21 cellular contexts compared by ENCODE assay signal in the genomic region with DNA sequence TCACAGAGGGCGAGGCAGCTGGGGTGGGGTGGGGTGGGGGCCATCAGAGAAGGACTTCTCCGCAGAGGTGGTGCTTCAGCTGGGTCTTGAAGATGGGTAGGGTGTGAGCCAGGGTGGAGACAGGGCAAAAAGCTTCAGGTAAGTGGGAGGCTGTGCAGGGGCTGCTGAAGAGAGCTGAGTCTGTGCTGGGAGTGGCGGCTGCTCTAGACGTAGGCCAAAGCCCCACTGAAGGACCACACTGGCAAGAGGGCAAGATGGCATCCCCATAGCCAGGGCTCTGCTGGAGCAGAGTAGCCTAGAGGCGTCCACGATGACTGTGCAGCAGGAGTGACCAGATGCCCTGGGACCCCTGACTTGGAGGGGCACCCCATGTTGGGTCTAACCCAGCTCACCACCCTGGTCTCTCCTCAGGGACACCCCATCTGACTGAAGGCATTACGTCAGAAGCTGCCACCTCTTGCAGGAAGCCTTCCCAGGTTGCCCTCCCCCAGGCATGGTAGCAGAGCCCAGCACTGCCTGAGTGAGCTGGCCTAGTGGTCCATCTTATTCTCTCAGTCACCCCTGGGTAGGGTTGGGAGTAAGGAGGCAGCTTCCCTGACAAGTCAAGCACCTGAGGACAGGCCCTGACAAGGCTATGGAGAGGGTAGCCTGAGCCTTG. TPM values are rescaled to one million over a fixed set of nuclear protein-coding genes. Genes with fewer than 3 reads are reported as not detected.
A peak's percentile ranks its signal among the peaks of the same experiment; 100 is the strongest.
DNase-seq lines count a peak whose midpoint lies in the region; ATAC-seq and TF ChIP-seq lines count a peak whose summit lies in the region.
"Had no signal": no experiment of that assay in that cellular context is flagged by ENCODE, and none has a peak within 500 bp of the region (broad histone marks: within the 10 kb centered on the region; RNA-seq: fewer than 3 reads in every experiment).

No MANE protein-coding gene starts in this region.

- H2BK15ac ChIP-seq in H9 (ENCODE audit: low read depth, low read length) = no peak overlapping the region

- H3K79me2 ChIP-seq in H9 (ENCODE audit: insufficient read depth, low read length) = no peaks in the 10 kb centered on the region
- no peaks in the 10 kb centered on the region for H3K79me2 ChIP-seq in osteoblast (ENCODE audit: insufficient read depth, low read length)

- no peak overlapping the region for H2BK120ac ChIP-seq in H9 (ENCODE audit: low read depth, low read length, poor library complexity, severe bottlenecking)

- H2AFZ ChIP-seq in H9 (ENCODE audit: low read length) = no peak overlapping the region
- no peak overlapping the region for H2AFZ ChIP-seq in osteoblast (ENCODE audit: low read length)

- no peak overlapping the region for H3K4me2 ChIP-seq in H9 (ENCODE audit: insufficient read depth, insufficient read length, low read length)
- no peak overlapping the region for H3K4me2 ChIP-seq in osteoblast (ENCODE audit: insufficient read depth, low read length)

- H2AK5ac ChIP-seq in H9 (ENCODE audit: insufficient read length, low read length) = no peak overlapping the region

- H3K4me1 ChIP-seq in H9 (ENCODE audit: insufficient read depth, low read length) = no peaks in the 10 kb centered on the region
- no peaks in the 10 kb centered on the region for H3K4me1 ChIP-seq in osteoblast (ENCODE audit: insufficient read depth, low read length)
- H3K4me1 ChIP-seq in prostate gland (replicated peaks) = no peaks in the 10 kb centered on the region
- H3K4me1 ChIP-seq: SJSA1 had no signal

- TF ChIP-seq CTCF in H9 (conservative IDR thresholded peaks at IDR 0.05) = no peak
- TF ChIP-seq CTCF in osteoblast (IDR thresholded peaks at IDR 0.05; ENCODE audit: extremely low read depth, low read depth, low read length) = no peak
- TF ChIP-seq CTCF in prostate gland (IDR thresholded peaks at IDR 0.05) = no peak

- H3K56ac ChIP-seq in H9 (ENCODE audit: insufficient read length, low read depth, low read length) = no peak overlapping the region

- H4K5ac ChIP-seq in H9 (ENCODE audit: insufficient read length, low read depth, low read length) = no peak overlapping the region

- no peak overlapping the region for H3K27ac ChIP-seq in H9 (ENCODE audit: insufficient read length, low read depth, low read length)
- H3K27ac ChIP-seq in osteoblast (ENCODE audit: low read depth, low read length) = no peak overlapping the region
- H3K27ac ChIP-seq in prostate gland = no peak overlapping the region
- H3K27ac ChIP-seq: SJSA1 had no signal

- H3T11ph ChIP-seq in H9 (ENCODE audit: low read length) = no peak overlapping the region

- ATAC-seq in activated CD4-positive, alpha-beta T cell treated with anti-CD3 and anti-CD28 coated beads for 36 hours = no peak
- ATAC-seq: GM12878 had no signal

- H3K4me1 Mint-ChIP-seq in activated CD4-positive, alpha-beta T cell treated with anti-CD3 and anti-CD28 coated beads for 36 hours = peaks cover 43% of the 10 kb centered on the region
- H3K4me1 Mint-ChIP-seq in H9 = peaks cover 4 to 12% of the 10 kb centered on the region in 2 experiments
- H3K4me1 Mint-ChIP-seq in dendritic cell treated with granulocyte-macrophage colony-stimulating factor and Interleukin-4, amounts not matched to agents 40 ng/mL and 50 ng/mL, for 4 days (ENCODE audit: low read depth) = peaks cover 50% of the 10 kb centered on the region
- H3K4me1 Mint-ChIP-seq: nephron progenitor cell had no signal

- no peaks in the 10 kb centered on the region for H3K79me1 ChIP-seq in H9 (ENCODE audit: insufficient read depth, low read depth, low read length, poor library complexity, severe bottlenecking)

- H3K23me2 ChIP-seq in H9 (ENCODE audit: insufficient read length, low read depth, low read length, poor library complexity, severe bottlenecking) = no peaks in the 10 kb centered on the region

- no CpG with 5 or more reads among the region's 7 CpGs for WGBS in H9 (ENCODE audit: extremely low coverage, insufficient read length, low lambda C conversion rate)
- 100% methylated on average over 7 of the region's 7 CpGs for WGBS in prostate gland

- H2BK20ac ChIP-seq in H9 (ENCODE audit: low read depth, low read length, poor library complexity, severe bottlenecking) = no peak overlapping the region

- peak overlapping the region; percentile 67 for H3K27ac Mint-ChIP-seq in activated CD4-positive, alpha-beta T cell treated with anti-CD3 and anti-CD28 coated beads for 36 hours
- H3K27ac Mint-ChIP-seq in H9 = peak overlapping the region in 2 of 3 experiments; percentile 44 to 84; a peak in 2 of 7 replicates
- peak overlapping the region; percentile 60 for H3K27ac Mint-ChIP-seq in dendritic cell treated with granulocyte-macrophage colony-stimulating factor and Interleukin-4, amounts not matched to agents 40 ng/mL and 50 ng/mL, for 4 days
- H3K27ac Mint-ChIP-seq: nephron progenitor cell had no signal

- H4K20me1 ChIP-seq in H9 (ENCODE audit: control insufficient read depth, insufficient read depth, insufficient read length) (no peaks in the 10 kb centered on the region), osteoblast (ENCODE audit: insufficient read depth, low read length) (no peaks in the 10 kb centered on the region)

- POLR2A ChIA-PET in activated CD4-positive, alpha-beta T cell treated with anti-CD3 and anti-CD28 coated beads for 36 hours (lab: Charles Lee) = no interaction called here

- DNase-seq in activated CD4-positive, alpha-beta T cell treated with anti-CD3 and anti-CD28 coated beads for 36 hours = no peak
- no peak for DNase-seq in activated CD4-positive, alpha-beta T cell treated with anti-CD3 and anti-CD28 coated beads, Interleukin-2, amount 50 U/mL, for 4 hours
- peak; percentile 12 for DNase-seq in H9
- peak; percentile 65 for DNase-seq in osteoblast (ENCODE audit: insufficient read length, low spot score, missing footprints)
- DNase-seq in NCI-H1417 (lab: John Stamatoyannopoulos, UW) = no peak
- no peak for DNase-seq in foreskin melanocyte
- no peak for DNase-seq in prostate gland (ENCODE audit: low spot score)
- DNase-seq: 8988T; activated CD4-positive, alpha-beta T cell treated with anti-CD3 and anti-CD28 coated beads, Interleukin-2, amount 50 U/mL, for 1 hour; effector CD8-positive, alpha-beta T cell; foreskin fibroblast; GOT3; NCI-H146; NCI-H446; nephron progenitor cell; trophoblast cell had no signal

- CTCF ChIA-PET in activated CD4-positive, alpha-beta T cell treated with anti-CD3 and anti-CD28 coated beads for 36 hours (lab: Charles Lee) = interaction anchor here (0.6 to 2.6 kb wide), 6 partner anchors 28 to 130 kb away, joined by 3 to 10 read pairs (median 4); no protein-coding TSS in a partner anchor

- no peak for TF ChIP-seq POLR2A in prostate gland (IDR thresholded peaks at IDR 0.05)

- H3K14ac ChIP-seq in H9 (ENCODE audit: insufficient read depth, low read length) = no peak overlapping the region

- no peaks in the 10 kb centered on the region for H3K9me3 Mint-ChIP-seq in activated CD4-positive, alpha-beta T cell treated with anti-CD3 and anti-CD28 coated beads for 36 hours (ENCODE audit: low read depth)
- no peaks in the 10 kb centered on the region for H3K9me3 Mint-ChIP-seq in H9
- no peaks in the 10 kb centered on the region for H3K9me3 Mint-ChIP-seq in dendritic cell treated with granulocyte-macrophage colony-stimulating factor and Interleukin-4, amounts not matched to agents 40 ng/mL and 50 ng/mL, for 4 days
- H3K9me3 Mint-ChIP-seq: nephron progenitor cell had no signal

- no peak overlapping the region for H3K4ac ChIP-seq in H9 (ENCODE audit: low read depth, low read length)

- no peaks in the 10 kb centered on the region for H3K27me3 ChIP-seq in H9 (ENCODE audit: insufficient read depth, low read length)
- no peaks in the 10 kb centered on the region for H3K27me3 ChIP-seq in osteoblast (ENCODE audit: insufficient read depth, low read length)
- H3K27me3 ChIP-seq in prostate gland (replicated peaks; ENCODE audit: insufficient read depth) = no peaks in the 10 kb centered on the region
- H3K27me3 ChIP-seq: SJSA1 had no signal

- H3K23ac ChIP-seq in H9 (ENCODE audit: insufficient read length, low read depth, low read length) = no peak overlapping the region

- H3K18ac ChIP-seq in H9 (ENCODE audit: insufficient read length, low read depth, low read length) = no peak overlapping the region

- no peak overlapping the region for H2BK12ac ChIP-seq in H9 (ENCODE audit: insufficient read length, low read depth, low read length)

- intact Hi-C loops in activated CD4-positive, alpha-beta T cell treated with anti-CD3 and anti-CD28 coated beads for 36 hours (cut with DNase I, micrococcal nuclease) = loop anchor here in 1 of 2 experiments (10.0 kb wide), 1 partner anchor 251 kb away; the partner anchor contains the start of gene GDPD5
- intact Hi-C loops in dendritic cell treated with granulocyte-macrophage colony-stimulating factor and Interleukin-4, amounts not matched to agents 40 ng/mL and 50 ng/mL, for 4 days (cut with micrococcal nuclease) = no loop called here
- intact Hi-C loops in prostate gland (cut with DNase I) = no loop called here

- H4K91ac ChIP-seq in H9 (ENCODE audit: insufficient read length, low read depth, low read length) = no peak overlapping the region

- H3K4me3 Mint-ChIP-seq in activated CD4-positive, alpha-beta T cell treated with anti-CD3 and anti-CD28 coated beads for 36 hours = no peak overlapping the region
- H3K4me3 Mint-ChIP-seq in H9 = no peak overlapping the region
- no peak overlapping the region for H3K4me3 Mint-ChIP-seq in dendritic cell treated with granulocyte-macrophage colony-stimulating factor and Interleukin-4, amounts not matched to agents 40 ng/mL and 50 ng/mL, for 4 days
- H3K4me3 Mint-ChIP-seq: nephron progenitor cell had no signal

- H3K9me3 ChIP-seq in H9 (ENCODE audit: control insufficient read depth, low read depth, low read length) (no peaks in the 10 kb centered on the region), osteoblast (ENCODE audit: low read depth, low read length) (no peaks in the 10 kb centered on the region), prostate gland (no peaks in the 10 kb centered on the region)
- H3K9me3 ChIP-seq: SJSA1 had no signal

- no peaks in the 10 kb centered on the region for H3K36me3 ChIP-seq in osteoblast (ENCODE audit: insufficient read depth, low read length)
- H3K36me3 ChIP-seq in prostate gland = peaks cover 4 to 11% of the 10 kb centered on the region in 2 donors
- H3K36me3 ChIP-seq: SJSA1 had no signal

- H2BK5ac ChIP-seq in H9 (ENCODE audit: insufficient read length, low read length) = no peak overlapping the region

- no peaks in the 10 kb centered on the region for H3K27me3 Mint-ChIP-seq in activated CD4-positive, alpha-beta T cell treated with anti-CD3 and anti-CD28 coated beads for 36 hours
- H3K27me3 Mint-ChIP-seq in H9 (ENCODE audit: low read depth) = no peaks in the 10 kb centered on the region; the same call in none of the 2 replicates
- no peaks in the 10 kb centered on the region for H3K27me3 Mint-ChIP-seq in dendritic cell treated with granulocyte-macrophage colony-stimulating factor and Interleukin-4, amounts not matched to agents 40 ng/mL and 50 ng/mL, for 4 days

- H3K36me3 Mint-ChIP-seq in activated CD4-positive, alpha-beta T cell treated with anti-CD3 and anti-CD28 coated beads for 36 hours (ENCODE audit: low read depth) = peaks cover 9% of the 10 kb centered on the region
- H3K36me3 Mint-ChIP-seq in H9 (ENCODE audit: insufficient read depth in 1 of 3, low read depth in 3 of 3) = peaks cover 0 to 17% (median 2%) of the 10 kb centered on the region in 3 experiments; a peak in 2 of 7 replicates
- H3K36me3 Mint-ChIP-seq in dendritic cell treated with granulocyte-macrophage colony-stimulating factor and Interleukin-4, amounts not matched to agents 40 ng/mL and 50 ng/mL, for 4 days (ENCODE audit: low read depth) = peaks cover 100% of the 10 kb centered on the region

- H3K4me3 ChIP-seq in osteoblast (ENCODE audit: insufficient read depth, low read length) (no peak overlapping the region), prostate gland (no peak overlapping the region)
- H3K4me3 ChIP-seq: GM12878, SJSA1 had no signal

- no peak overlapping the region for H4K8ac ChIP-seq in H9 (replicated peaks; ENCODE audit: insufficient read length, low read depth, low read length)

- H3K9ac ChIP-seq in H9 (ENCODE audit: extremely low read depth, insufficient read length, low read length) = no peak overlapping the region

RNA-seq across cellular contexts. Expression of gene TPBGL, which starts 32.9 kb away (rescaled TPM):
- total RNA-seq in activated CD4-positive, alpha-beta T cell treated with anti-CD3 and anti-CD28 coated beads for 36 hours = under 1 TPM; 0.18 to 0.21 TPM
- total RNA-seq in H9 (2021) (0.61 and 0.64 TPM in 2 replicates), osteoblast (not detected in 2 replicates), prostate gland (1 to 10 TPM in 1 of 2 donors, under 1 TPM in 1; 0.68 to 8.3 TPM)
- total RNA-seq: GM12878, HT-29, lung microvascular endothelial cell, SJSA1 had no signal

Comparison
In these comparisons a context has a peak if more than half of its experiments do, and no peak if none do; other contexts are left out.
1. DNase-seq: peak in H9 (single experiment) and osteoblast (single experiment); none in activated CD4-positive, alpha-beta T cell treated with anti-CD3 and anti-CD28 coated beads for 36 hours (single experiment), activated CD4-positive, alpha-beta T cell treated with anti-CD3 and anti-CD28 coated beads, Interleukin-2, amount 50 U/mL, for 4 hours (0 of 2), NCI-H1417 (0 of 3), foreskin melanocyte (single experiment) and prostate gland (single experiment).
2. Peak in every context shown above with its lines, with median percentiles within 50 percentile points of each other: H3K27ac Mint-ChIP-seq.